ENCODE assay signal across 1 cellular context in the genomic region with DNA sequence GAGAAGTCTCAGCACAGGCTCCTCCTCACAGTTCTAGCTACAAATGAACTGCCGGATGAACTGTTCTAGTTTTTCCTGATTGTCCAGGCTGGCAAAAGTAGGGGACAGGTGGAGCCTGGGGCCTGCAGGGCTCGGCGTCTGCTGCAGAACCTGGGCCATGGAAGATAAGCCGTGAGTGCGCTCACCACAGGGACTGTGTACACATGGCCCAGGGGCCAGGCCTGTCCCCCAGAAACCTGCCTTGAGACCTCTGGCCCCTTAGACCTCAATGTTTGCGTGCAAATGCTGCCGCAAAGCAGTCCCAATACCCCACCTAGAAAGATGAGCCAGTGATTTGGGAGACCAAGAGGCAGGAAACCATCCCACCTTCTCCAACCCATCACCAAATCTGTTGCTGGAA. TPM values are rescaled to one million over a fixed set of nuclear protein-coding genes. Genes with fewer than 3 reads are reported as not detected.
"Had no signal": no experiment of that assay in that cellular context is flagged by ENCODE, and none has a peak within 500 bp of the region (broad histone marks: within the 10 kb centered on the region; RNA-seq: fewer than 3 reads in every experiment).

No MANE protein-coding gene starts in this region.

RNA-seq across cellular contexts. Expression of gene GPAT2, which starts 12.6 kb away (rescaled TPM):
- total RNA-seq: chondrocyte had no signal
